Comparison of ENCODE assay signal across 8 cellular contexts in genomic region chr3:194142156-194142910, GRCh38. TPM values are rescaled to one million over a fixed set of nuclear protein-coding genes. Genes with fewer than 3 reads are reported as not detected.
DNase-seq lines count a peak whose midpoint lies in the region; ATAC-seq and TF ChIP-seq lines count a peak whose summit lies in the region.

No MANE protein-coding gene starts in this region.

- peaks cover 8% of the 10 kb centered on the region; the same call in 1 of the 2 replicates for H3K36me3 ChIP-seq in SU-DHL-6 (ENCODE audit: low read length)

- H4K20me1 ChIP-seq in SU-DHL-6 (ENCODE audit: low read depth, low read length) = no peaks in the 10 kb centered on the region

- H2AFZ ChIP-seq in SU-DHL-6 (ENCODE audit: low read depth, low read length, severe bottlenecking) = no peak overlapping the region

- H3K4me1 Mint-ChIP-seq in glutamatergic neuron (ENCODE audit: low read depth, unreplicated experiment) = peaks cover 10% of the 10 kb centered on the region

- no peaks in the 10 kb centered on the region for H3K79me2 ChIP-seq in SU-DHL-6 (ENCODE audit: insufficient read depth, low read length)

- H3K36me3 Mint-ChIP-seq in glutamatergic neuron (ENCODE audit: unreplicated experiment) = no peaks in the 10 kb centered on the region

- H3K27ac ChIP-seq in SU-DHL-6 (ENCODE audit: low read depth, low read length) = no peak overlapping the region

- no peaks in the 10 kb centered on the region for H3K9me3 Mint-ChIP-seq in glutamatergic neuron (ENCODE audit: unreplicated experiment)

- H3K4me3 ChIP-seq in SU-DHL-6 (ENCODE audit: insufficient read depth, low read length, poor library complexity, severe bottlenecking) (no peak overlapping the region), retinal pigment epithelial cell (ENCODE audit: low read length) (peak overlapping the region; percentile 19)

- H3K4me3 Mint-ChIP-seq in glutamatergic neuron (ENCODE audit: unreplicated experiment) = peak overlapping the region; percentile 53

- peak overlapping the region; percentile 53 for H3K9ac ChIP-seq in SU-DHL-6 (ENCODE audit: low read length)

- no peak for ATAC-seq in HG03175 (IDR thresholded peaks at IDR 0.05; ENCODE audit: unreplicated experiment)
- no peak for ATAC-seq in GM21447 (IDR thresholded peaks at IDR 0.05; ENCODE audit: unreplicated experiment)
- ATAC-seq in HG03432 (IDR thresholded peaks at IDR 0.05; ENCODE audit: unreplicated experiment) = no peak

- H3K9me3 ChIP-seq in SU-DHL-6 (ENCODE audit: insufficient read depth, low read length) = no peaks in the 10 kb centered on the region

- peaks cover 33% of the 10 kb centered on the region for H3F3A ChIP-seq in SU-DHL-6 (ENCODE audit: insufficient read depth)

- peak overlapping the region; percentile 49 for H3K4me2 ChIP-seq in SU-DHL-6 (ENCODE audit: low read depth, low read length, poor library complexity, severe bottlenecking)

- TF ChIP-seq CTCF in SU-DHL-6 (IDR thresholded peaks at IDR 0.05; ENCODE audit: insufficient read depth, low read length, poor library complexity, severe bottlenecking) = no peak
- TF ChIP-seq CTCF in glutamatergic neuron (IDR thresholded peaks at IDR 0.05; ENCODE audit: partially characterized antibody, unreplicated experiment) = no peak
- no peak for TF ChIP-seq CTCF in retinal pigment epithelial cell (conservative IDR thresholded peaks at IDR 0.05; ENCODE audit: low read depth, low read length)

- peak; percentile 86 for DNase-seq in HT-29 (ENCODE audit: low spot score)
- no peak for DNase-seq in glutamatergic neuron
- DNase-seq in retinal pigment epithelial cell (ENCODE audit: low read depth) = no peak
- no peak for DNase-seq in effector CD4-positive, alpha-beta T cell

- peak overlapping the region; percentile 19 for H3K27ac Mint-ChIP-seq in glutamatergic neuron (ENCODE audit: unreplicated experiment)

- no peaks in the 10 kb centered on the region for H3K27me3 ChIP-seq in SU-DHL-6 (ENCODE audit: low read length)

- no peaks in the 10 kb centered on the region for H3K9me2 ChIP-seq in SU-DHL-6 (replicated peaks; ENCODE audit: insufficient read depth, low read length)

- H3K27me3 Mint-ChIP-seq in glutamatergic neuron (ENCODE audit: unreplicated experiment) = peaks cover 9% of the 10 kb centered on the region

RNA-seq across cellular contexts. Expression of gene HES1, which starts 6.4 kb away (rescaled TPM):
- 543 and 595 TPM in 2 replicates for total RNA-seq in HT-29 (2014; rRNA removed; shearing (Covaris generic))
- total RNA-seq in glutamatergic neuron (ENCODE audit: unreplicated experiment) = 0.34 TPM

Comparison
In these comparisons a context has a peak if more than half of its experiments do, and no peak if none do; other contexts are left out.
1. RNA of gene HES1, which starts 6.4 kb away (total RNA-seq): 543 to 595 TPM in HT-29; 0.34 TPM in glutamatergic neuron (single experiment); every median in the first group is over 100 times any median in the second.